ENCODE assay signal across 14 cellular contexts in the genomic region with DNA sequence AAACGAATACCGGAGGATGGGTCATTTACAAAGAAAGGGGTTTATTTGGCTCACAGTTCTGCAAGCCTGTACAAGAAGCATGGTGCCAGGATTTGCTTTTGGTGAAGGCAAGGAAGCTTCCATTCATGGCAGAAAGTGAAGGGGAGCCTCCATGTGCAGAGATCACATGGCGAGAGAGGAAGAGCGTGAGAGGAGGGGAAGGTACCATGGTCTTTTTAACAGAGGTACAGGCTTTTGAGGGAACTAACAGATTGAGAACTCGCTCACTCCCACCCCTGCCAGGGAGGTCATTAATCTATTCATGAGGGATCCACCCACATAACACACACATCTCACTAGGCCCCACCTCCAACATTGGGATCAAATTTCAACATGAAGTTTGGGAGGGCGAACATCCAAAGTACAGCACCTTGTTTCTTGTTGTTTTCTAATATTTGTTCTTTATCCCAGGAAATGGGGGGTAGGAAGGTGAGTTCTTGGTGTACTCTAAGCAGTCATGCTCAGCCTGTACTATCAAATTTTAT. TPM values are rescaled to one million over a fixed set of nuclear protein-coding genes. Genes with fewer than 3 reads are reported as not detected.
DNase-seq lines count a peak whose midpoint lies in the region; ATAC-seq and TF ChIP-seq lines count a peak whose summit lies in the region.
"Had no signal": no experiment of that assay in that cellular context is flagged by ENCODE, and none has a peak within 500 bp of the region (broad histone marks: within the 10 kb centered on the region; RNA-seq: fewer than 3 reads in every experiment).

No MANE protein-coding gene starts in this region.

- H3K4me1 ChIP-seq in A673 (ENCODE audit: insufficient read depth, low read length, poor library complexity, severe bottlenecking) (peaks cover 8% of the 10 kb centered on the region), H9 (ENCODE audit: insufficient read depth, low read length) (peaks cover 2% of the 10 kb centered on the region; the same call in 1 of the 2 replicates)
- H3K4me1 ChIP-seq: ascending aorta had no signal

- intact Hi-C loops in A673 (cut with micrococcal nuclease; ENCODE audit: unreplicated experiment) = no loop called here

- no peak overlapping the region for H2BK12ac ChIP-seq in H9 (ENCODE audit: insufficient read length, low read depth, low read length)

- no peak overlapping the region for H3K23ac ChIP-seq in H9 (ENCODE audit: insufficient read length, low read depth, low read length)

- H3K9me3 ChIP-seq in A673 (ENCODE audit: low read depth, low read length, poor library complexity, severe bottlenecking) = no peaks in the 10 kb centered on the region
- no peaks in the 10 kb centered on the region for H3K9me3 ChIP-seq in H9 (ENCODE audit: control insufficient read depth, low read depth, low read length)
- H3K9me3 ChIP-seq: ascending aorta had no signal

- H4K5ac ChIP-seq in H9 (ENCODE audit: insufficient read length, low read depth, low read length) = no peak overlapping the region

- peaks cover 15 to 21% of the 10 kb centered on the region in 2 experiments for H3K9me3 Mint-ChIP-seq in H9
- peaks cover 9% of the 10 kb centered on the region for H3K9me3 Mint-ChIP-seq in activated T-helper 17 cell treated with anti-CD3 and anti-CD28 coated beads, Interleukin-2, amount 50 U/mL, for 72 hours

- no peak overlapping the region for H2BK15ac ChIP-seq in H9 (ENCODE audit: low read depth, low read length)

- H3K27ac ChIP-seq in A673 (ENCODE audit: low read depth, low read length, poor library complexity, severe bottlenecking) (no peak overlapping the region), H9 (ENCODE audit: insufficient read length, low read depth, low read length) (no peak overlapping the region)
- H3K27ac ChIP-seq: ascending aorta had no signal

- H3K36me3 Mint-ChIP-seq in H9 (ENCODE audit: insufficient read depth in 1 of 3, low read depth in 3 of 3) = peaks cover 4 to 15% (median 13%) of the 10 kb centered on the region in 3 experiments
- no peaks in the 10 kb centered on the region for H3K36me3 Mint-ChIP-seq in activated T-helper 17 cell treated with anti-CD3 and anti-CD28 coated beads, Interleukin-2, amount 50 U/mL, for 72 hours (ENCODE audit: low read depth)
- H3K36me3 Mint-ChIP-seq: naive B cell had no signal

- BruUV-seq in A673 (replicated peaks; lab: Mats Ljungman, UMichigan) = no TSS peak

- peak overlapping the region; percentile 75 for H2AFZ ChIP-seq in H9 (ENCODE audit: low read length)

- H3K4me1 Mint-ChIP-seq in H9 = peaks cover 12 to 17% of the 10 kb centered on the region in 2 experiments
- H3K4me1 Mint-ChIP-seq in activated T-helper 17 cell treated with anti-CD3 and anti-CD28 coated beads, Interleukin-2, amount 50 U/mL, for 72 hours = peaks cover 21% of the 10 kb centered on the region
- H3K4me1 Mint-ChIP-seq: naive B cell had no signal

- no peak overlapping the region for H2BK120ac ChIP-seq in H9 (ENCODE audit: low read depth, low read length, poor library complexity, severe bottlenecking)

- no peak overlapping the region for H4K8ac ChIP-seq in H9 (replicated peaks; ENCODE audit: insufficient read length, low read depth, low read length)

- H3K9ac ChIP-seq in H9 (ENCODE audit: extremely low read depth, insufficient read length, low read length) = no peak overlapping the region

- no peak overlapping the region for H3T11ph ChIP-seq in H9 (ENCODE audit: low read length)

- H3K23me2 ChIP-seq in H9 (ENCODE audit: insufficient read length, low read depth, low read length, poor library complexity, severe bottlenecking) = no peaks in the 10 kb centered on the region

- peaks cover 2% of the 10 kb centered on the region; the same call in 1 of the 2 replicates for H3K27me3 Mint-ChIP-seq in H9 (ENCODE audit: low read depth)
- H3K27me3 Mint-ChIP-seq in activated T-helper 17 cell treated with anti-CD3 and anti-CD28 coated beads, Interleukin-2, amount 50 U/mL, for 72 hours = no peaks in the 10 kb centered on the region

- H3K4me2 ChIP-seq in H9 (ENCODE audit: insufficient read depth, insufficient read length, low read length) = no peak overlapping the region

- H2AK5ac ChIP-seq in H9 (ENCODE audit: insufficient read length, low read length) = no peak overlapping the region

- no peak for ATAC-seq in activated T-helper 17 cell treated with anti-CD3 and anti-CD28 coated beads, Interleukin-2, amount 50 U/mL, for 72 hours (replicated peaks)
- ATAC-seq in left lobe of liver (peak; percentile 86), GM19023 (IDR thresholded peaks at IDR 0.05; ENCODE audit: unreplicated experiment) (no peak)

- no peak overlapping the region for H3K4me3 Mint-ChIP-seq in H9
- no peak overlapping the region for H3K4me3 Mint-ChIP-seq in activated T-helper 17 cell treated with anti-CD3 and anti-CD28 coated beads, Interleukin-2, amount 50 U/mL, for 72 hours
- H3K4me3 Mint-ChIP-seq: naive B cell had no signal

- POLR2A ChIA-PET in A673 (lab: Charles Lee; ENCODE audit: low non-redundant PET) = no interaction called here

- DNase-seq in A673 (ENCODE audit: low spot score) = peak; percentile 67
- peak; percentile 34 for DNase-seq in H9
- no peak for DNase-seq in left lobe of liver (ENCODE audit: low spot score)
- no peak for DNase-seq in stimulated activated CD4-positive, alpha-beta T cell treated with anti-CD3 and anti-CD28 coated beads, Interleukin-2, amount 100 ng/mL, for 48 hours
- no peak for DNase-seq in NCI-H2196 (lab: John Stamatoyannopoulos, UW; ENCODE audit: unreplicated experiment)
- DNase-seq in EL = no peak
- DNase-seq: foreskin melanocyte; naive B cell; retina; stimulated activated CD4-positive, alpha-beta T cell treated with anti-CD3 and anti-CD28 coated beads, Interleukin-1b, Interleukin-23, amount 100 ng/mL, for 48 hours; stimulated activated CD8-positive, alpha-beta memory T cell treated with anti-CD3 and anti-CD28 coated beads, Interleukin-4, amount 100 ng/mL, for 48 hours had no signal

- no peaks in the 10 kb centered on the region for H4K20me1 ChIP-seq in H9 (ENCODE audit: control insufficient read depth, insufficient read depth, insufficient read length)

- H3K18ac ChIP-seq in H9 (ENCODE audit: insufficient read length, low read depth, low read length) = no peak overlapping the region

- no peak overlapping the region for H4K91ac ChIP-seq in H9 (ENCODE audit: insufficient read length, low read depth, low read length)

- no peak for TF ChIP-seq CTCF in A673 (conservative IDR thresholded peaks at IDR 0.05; ENCODE audit: low read depth, low read length)
- no peak for TF ChIP-seq CTCF in H9 (conservative IDR thresholded peaks at IDR 0.05)

- no peaks in the 10 kb centered on the region for H3K27me3 ChIP-seq in A673 (replicated peaks; ENCODE audit: insufficient read depth, low read depth, low read length, poor library complexity)
- H3K27me3 ChIP-seq in H9 (ENCODE audit: insufficient read depth, low read length) = no peaks in the 10 kb centered on the region
- H3K27me3 ChIP-seq: ascending aorta had no signal

- no peak overlapping the region for H2BK20ac ChIP-seq in H9 (ENCODE audit: low read depth, low read length, poor library complexity, severe bottlenecking)

- H3K14ac ChIP-seq in H9 (ENCODE audit: insufficient read depth, low read length) = no peak overlapping the region

- H3K4me3 ChIP-seq in A673 (ENCODE audit: low read depth, low read length, poor library complexity, severe bottlenecking) = no peak overlapping the region
- H3K4me3 ChIP-seq: ascending aorta had no signal

- H3K27ac Mint-ChIP-seq in H9 = no peak overlapping the region
- peak overlapping the region; percentile 87 for H3K27ac Mint-ChIP-seq in activated T-helper 17 cell treated with anti-CD3 and anti-CD28 coated beads, Interleukin-2, amount 50 U/mL, for 72 hours
- H3K27ac Mint-ChIP-seq: naive B cell had no signal

- H3K56ac ChIP-seq in H9 (ENCODE audit: insufficient read length, low read depth, low read length) = no peak overlapping the region

- H2BK5ac ChIP-seq in H9 (ENCODE audit: insufficient read length, low read length) = no peak overlapping the region

- no peak overlapping the region for H3K4ac ChIP-seq in H9 (ENCODE audit: low read depth, low read length)

- H3K79me2 ChIP-seq in H9 (ENCODE audit: insufficient read depth, low read length) = no peaks in the 10 kb centered on the region

- no CpG with 5 or more reads among the region's 6 CpGs for WGBS in H9 (ENCODE audit: extremely low coverage, insufficient read length, low lambda C conversion rate)

- no peaks in the 10 kb centered on the region for H3K36me3 ChIP-seq in A673 (ENCODE audit: insufficient read depth, low read length, poor library complexity, severe bottlenecking)
- H3K36me3 ChIP-seq: ascending aorta had no signal

- no peaks in the 10 kb centered on the region for H3K79me1 ChIP-seq in H9 (ENCODE audit: insufficient read depth, low read depth, low read length, poor library complexity, severe bottlenecking)

- CTCF ChIA-PET in A673 (lab: Charles Lee) = no interaction called here

RNA-seq across cellular contexts. Expression of a gene that starts 18.5 kb away (rescaled TPM):
- total RNA-seq in A673 (2021) (0.61 and 0.75 TPM in 2 replicates), H9 (2021) (2.4 and 2.5 TPM in 2 replicates), left lobe of liver (0.18 TPM)
- under 1 TPM; 0.32 to 0.41 TPM for total RNA-seq in activated T-helper 17 cell treated with anti-CD3 and anti-CD28 coated beads, Interleukin-2, amount 50 U/mL, for 72 hours
- total RNA-seq: ascending aorta had no signal

Comparison
In these comparisons a context has a peak if more than half of its experiments do, and no peak if none do; other contexts are left out.
1. DNase-seq: peak in A673 (single experiment) and H9 (single experiment); none in left lobe of liver (single experiment), stimulated activated CD4-positive, alpha-beta T cell treated with anti-CD3 and anti-CD28 coated beads, Interleukin-2, amount 100 ng/mL, for 48 hours (0 of 2), NCI-H2196 (single experiment) and EL (single experiment).